ENCODE assay signal across 25 cellular contexts in the genomic region with DNA sequence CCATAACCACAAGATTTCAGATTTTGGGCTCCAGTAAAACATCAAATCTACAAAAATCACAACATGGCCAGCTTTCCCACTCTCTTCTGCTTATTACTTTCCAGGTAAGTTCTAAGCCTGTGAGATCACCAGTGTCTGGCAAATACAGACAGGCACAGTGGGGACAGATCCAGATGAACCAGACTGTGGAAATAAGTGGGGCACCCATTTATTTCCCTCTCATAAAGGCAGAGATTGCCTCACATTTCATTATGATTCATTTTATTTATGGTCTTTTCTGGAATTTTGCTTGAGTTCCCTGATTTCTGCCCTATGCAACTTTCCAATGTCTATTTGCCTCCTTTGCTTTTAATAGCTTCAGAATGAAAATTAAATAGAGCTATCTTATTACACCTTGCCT.
"Had no signal": no experiment of that assay in that cellular context is flagged by ENCODE, and none has a peak within 500 bp of the region (broad histone marks: within the 10 kb centered on the region; RNA-seq: fewer than 3 reads in every experiment).

No MANE protein-coding gene starts in this region.

- H3K4me1 ChIP-seq: gastrocnemius medialis, left ventricle myocardium inferior, pancreas, suprapubic skin had no signal

- H3K36me3 ChIP-seq: gastrocnemius medialis, left ventricle myocardium inferior, pancreas, suprapubic skin, tibial nerve, WERI-Rb-1 had no signal

- ATAC-seq: activated CD8-positive, alpha-beta memory T cell treated with anti-CD3 and anti-CD28 coated beads, Interleukin-2, amount 10 ng/mL, durations not matched to agents 7 days and 5 days; activated CD8-positive, alpha-beta T cell treated with anti-CD3 and anti-CD28 coated beads for 36 hours; gastrocnemius medialis; natural killer cell; pancreas; right cardiac atrium; stimulated activated effector memory CD8-positive, alpha-beta T cell treated with anti-CD3 and anti-CD28 coated beads, Interleukin-12 subunit alpha, Interleukin-12 subunit beta, amount 100 ng/mL, for 72 hours; stimulated activated naive CD8-positive, alpha-beta T cell treated with anti-CD3 and anti-CD28 coated beads, Interleukin-15, amount 100 ng/mL, for 72 hours had no signal

- H3K9me3 ChIP-seq: gastrocnemius medialis, pancreas, suprapubic skin had no signal

- H3K4me3 ChIP-seq: gastrocnemius medialis, left ventricle myocardium inferior, pancreas, skin epidermis, suprapubic skin, tibial nerve had no signal

- DNase-seq: activated CD4-positive, alpha-beta T cell treated with anti-CD3 and anti-CD28 coated beads, Interleukin-2, amount 10 ng/mL, durations not matched to agents 7 days and 5 days; activated CD4-positive, CD25-positive, alpha-beta regulatory T cell treated with anti-CD3 and anti-CD28 coated beads, Interleukin-2, amount 50 U/mL, for 72 hours; activated CD8-positive, alpha-beta memory T cell treated with anti-CD3 and anti-CD28 coated beads, Interleukin-2, amount 10 ng/mL, durations not matched to agents 7 days and 5 days; activated CD8-positive, alpha-beta T cell treated with anti-CD3 and anti-CD28 coated beads for 36 hours; activated effector memory CD4-positive, alpha-beta T cell treated with anti-CD3 and anti-CD28 coated beads, Interleukin-2, amount 50 U/mL, for 16 hours; activated naive CD4-positive, alpha-beta T cell treated with anti-CD3 and anti-CD28 coated beads, Interleukin-2, amount 10 ng/mL, durations not matched to agents 7 days and 5 days; activated T-cell treated with anti-CD3 and anti-CD28 coated beads for 4 hours; aorta; caudate nucleus; effector CD4-positive, alpha-beta T cell; erythroblast; gastrocnemius medialis; hippocampal formation; left ventricle myocardium inferior; midbrain; natural killer cell; pancreas; right cardiac atrium; stimulated activated CD4-positive, alpha-beta T cell treated with anti-CD3 and anti-CD28 coated beads, Interleukin-1b, Interleukin-23, amount 100 ng/mL, for 48 hours; stimulated activated naive CD8-positive, alpha-beta T cell treated with anti-CD3 and anti-CD28 coated beads, Interleukin-15, amount 100 ng/mL, for 72 hours; WERI-Rb-1 had no signal

- H3K27me3 ChIP-seq: gastrocnemius medialis, pancreas, suprapubic skin, tibial nerve had no signal

- H3K27ac ChIP-seq: gastrocnemius medialis, left ventricle myocardium inferior, pancreas, skin epidermis, suprapubic skin, tibial nerve, WERI-Rb-1 had no signal
